Comparison of ENCODE assay signal across 15 cellular contexts in the genomic region with DNA sequence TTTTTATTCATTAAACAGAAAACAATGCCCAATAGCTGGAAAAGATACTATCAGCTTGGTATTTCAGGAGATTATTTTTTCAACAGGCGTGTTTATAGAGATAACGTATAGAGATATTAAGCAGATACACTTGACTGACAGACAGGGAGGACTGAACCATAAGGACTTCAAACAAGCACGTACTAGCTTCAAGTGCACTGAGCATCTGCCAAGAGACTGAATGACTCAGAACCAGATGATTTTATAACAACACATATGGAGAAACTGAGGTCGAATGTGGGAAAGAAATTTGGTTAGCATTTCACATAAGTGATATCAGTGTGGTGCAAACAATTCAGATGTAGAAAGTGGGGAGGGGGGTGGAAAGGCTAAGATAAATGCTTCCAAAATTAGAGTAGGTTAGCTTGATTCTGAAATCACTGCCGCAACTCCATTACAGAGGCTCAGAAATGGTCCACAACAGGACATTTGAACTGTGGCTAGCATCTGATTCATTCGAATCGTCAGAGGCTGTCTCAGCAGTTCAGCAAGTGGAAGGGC.
A peak's percentile ranks its signal among the peaks of the same experiment; 100 is the strongest.
DNase-seq lines count a peak whose midpoint lies in the region; FAIRE-seq and TF ChIP-seq lines count a peak whose summit lies in the region.
"Had no signal": no experiment of that assay in that cellular context is flagged by ENCODE, and none has a peak within 500 bp of the region (broad histone marks: within the 10 kb centered on the region; RNA-seq: fewer than 3 reads in every experiment).

No MANE protein-coding gene starts in this region.

- FAIRE-seq in frontal cortex (lab: Jason Lieb, UNC): no peak
- no peak for FAIRE-seq in urothelium cell line (lab: Jason Lieb, UNC)
- FAIRE-seq: kidney had no signal

- POLR2A ChIA-PET in AG04450 (lab: Yijun Ruan, JAX): interaction anchor here (0.7 kb wide), 2 partner anchors 43 to 159 kb away, joined by 3 to 6 read pairs; no protein-coding TSS in a partner anchor

- in situ Hi-C loops in astrocyte of the cerebellum (cut with HindIII; ENCODE audit: low sequenced_read_pairs): no loop called here

- no peak overlapping the region for H3K27ac ChIP-seq in AG04450 (ENCODE audit: low read depth, low read length)
- H3K27ac ChIP-seq: BLaER1 treated with 17β-estradiol and CSF1 and Interleukin-3, amounts not matched to agents 10 nM and 100 nM had no signal

- peak; percentile 21 for DNase-seq in AG04450 (ENCODE audit: low read depth, low spot score)
- peak; percentile 62 for DNase-seq in HPDE6-E6E7 (ENCODE audit: extremely low spot score)
- peak; percentile 27 for DNase-seq in astrocyte of the cerebellum (ENCODE audit: low read depth)
- peak; percentile 12 for DNase-seq in hepatic stellate cell (ENCODE audit: low spot score)
- DNase-seq in frontal cortex (ENCODE audit: low spot score in 2 of 2): no peak
- DNase-seq in activated CD8-positive, alpha-beta memory T cell treated with anti-CD3 and anti-CD28 coated beads for 24 hours: no peak
- DNase-seq in NCI-H1105 treated with DMSO at 0.1 percent for 48 hours (lab: John Stamatoyannopoulos, UW): no peak
- DNase-seq in urothelium cell line (ENCODE audit: low spot score): no peak
- DNase-seq: activated CD4-positive, alpha-beta T cell treated with anti-CD3 and anti-CD28 coated beads, Interleukin-2, amount 50 U/mL, for 48 hours; endodermal cell; Kasumi-1; kidney; NCI-H82; T-cell had no signal

- H3K9me3 ChIP-seq in AG04450 (ENCODE audit: control insufficient read depth, insufficient read depth, low read length): no peaks in the 10 kb centered on the region
- H3K9me3 ChIP-seq: BLaER1 treated with 17β-estradiol and CSF1 and Interleukin-3, amounts not matched to agents 10 nM and 100 nM had no signal

- H3K27me3 ChIP-seq in AG04450 (ENCODE audit: control insufficient read depth, insufficient read depth, low read length): peaks cover 7% of the 10 kb centered on the region
- H3K27me3 ChIP-seq: BLaER1 treated with 17β-estradiol and CSF1 and Interleukin-3, amounts not matched to agents 10 nM and 100 nM had no signal

- TF ChIP-seq CTCF in AG04450 (IDR thresholded peaks at IDR 0.05; ENCODE audit: low read depth, low read length): no peak
- TF ChIP-seq CTCF in astrocyte of the cerebellum (IDR thresholded peaks at IDR 0.05; ENCODE audit: low read depth, low read length, missing control alignments): no peak

- CTCF ChIA-PET in AG04450 (lab: Charles Lee): interaction anchor here (1.2 to 1.3 kb wide), 2 partner anchors 109 to 626 kb away, joined by 4 read pairs; no protein-coding TSS in a partner anchor

- H3K4me3 ChIP-seq in AG04450 (ENCODE audit: low read depth, low read length): no peak overlapping the region
- no peak overlapping the region for H3K4me3 ChIP-seq in astrocyte of the cerebellum (ENCODE audit: low read depth, low read length)
- H3K4me3 ChIP-seq: BLaER1 treated with 17β-estradiol and CSF1 and Interleukin-3, amounts not matched to agents 10 nM and 100 nM had no signal

Comparison
In these comparisons a context has a peak if more than half of its experiments do, and no peak if none do; other contexts are left out.
1. DNase-seq: peak in AG04450 (single experiment), HPDE6-E6E7 (single experiment), astrocyte of the cerebellum (single experiment) and hepatic stellate cell (single experiment); none in frontal cortex (0 of 2), activated CD8-positive, alpha-beta memory T cell treated with anti-CD3 and anti-CD28 coated beads for 24 hours (single experiment), NCI-H1105 treated with DMSO at 0.1 percent for 48 hours (single experiment) and urothelium cell line (single experiment).